In genomic region chr10:101388671-101389276, GRCh38 we compare ENCODE assay signal across 28 cellular contexts. TPM values are rescaled to one million over a fixed set of nuclear protein-coding genes. Genes with fewer than 3 reads are reported as not detected.
A peak's percentile ranks its signal among the peaks of the same experiment; 100 is the strongest.
DNase-seq lines count a peak whose midpoint lies in the region; ATAC-seq, FAIRE-seq and TF ChIP-seq lines count a peak whose summit lies in the region.
"Had no signal": no experiment of that assay in that cellular context is flagged by ENCODE, and none has a peak within 500 bp of the region (broad histone marks: within the 10 kb centered on the region; RNA-seq: fewer than 3 reads in every experiment).

No MANE protein-coding gene starts in this region.

- POLR2A ChIA-PET in HEK293T (lab: Yijun Ruan, JAX): no interaction called here

- CTCF ChIA-PET in HEK293T (lab: Yijun Ruan, JAX): no interaction called here

- in situ Hi-C loops in SK-MEL-5 (cut with HindIII; ENCODE audit: low pct_unique_long_range_greater_than_20kb, low sequenced_read_pairs): no loop called here

- DNase-seq in D721Med (ENCODE audit: insufficient read length, low spot score) (no peak), HEK293T (ENCODE audit: extremely low spot score) (no peak), SK-MEL-5 (ENCODE audit: low read depth, low spot score) (peak; percentile 72), fibroblast of villous mesenchyme (ENCODE audit: low read depth) (peak; percentile 62), posterior vena cava (ENCODE audit: low spot score) (no peak)
- DNase-seq: AML-193; CD4-positive, alpha-beta T cell; COR-L47; DMS79; H9; NCI-H1092; NCI-H1417 treated with DMSO at 0.1 percent for 48 hours; NCI-H1694 treated with DMSO at 0.1 percent for 48 hours; NCI-H2081; NCI-H345; NCI-H524; NCI-H774; NK-92 treated with Interleukin-12 subunit alpha and Interleukin-12 subunit beta, amount 100 ng/mL, for 24 hours; SHP77 had no signal

- ATAC-seq in HG02623 (IDR thresholded peaks at IDR 0.05; ENCODE audit: unreplicated experiment) (no peak), GM21825 (IDR thresholded peaks at IDR 0.05; ENCODE audit: unreplicated experiment) (no peak), GM19397 (IDR thresholded peaks at IDR 0.05; ENCODE audit: unreplicated experiment) (no peak)
- ATAC-seq: GM23338 had no signal

- TF ChIP-seq CTCF in D721Med (IDR thresholded peaks at IDR 0.05; ENCODE audit: insufficient read depth, missing control alignments) (no peak), fibroblast of villous mesenchyme (IDR thresholded peaks at IDR 0.05; ENCODE audit: insufficient read depth, low read depth, low read length) (no peak)

- peak; percentile 51 for FAIRE-seq in D721Med (lab: Jason Lieb, UNC)
- FAIRE-seq: A204.1, GM12892, GM19239 had no signal

- intact Hi-C loops in posterior vena cava (cut with DNase I): no loop called here

- no peak overlapping the region for H3K4me3 ChIP-seq in fibroblast of villous mesenchyme (ENCODE audit: low read depth, low read length)
- H3K4me3 ChIP-seq: BLaER1 treated with 17β-estradiol and CSF1 and Interleukin-3, amounts not matched to agents 10 nM and 100 nM; GM23338; SK-N-MC had no signal

TF ChIP-seq in HEK293T, 16 proteins besides CTCF, POLR2A, EP300 and RAD21:
- peak; percentile 79 for TF ChIP-seq ZNF384 (IDR thresholded peaks at IDR 0.05)
- no peak for TF ChIP-seq NFRKB (IDR thresholded peaks at IDR 0.05)

RNA-seq across cellular contexts. Expression of gene BTRC, which starts 34.8 kb away (rescaled TPM):
- total RNA-seq in SK-MEL-5 (2014; rRNA removed; shearing (Covaris generic)): 6.3 TPM in 2 replicates
- polyA plus RNA-seq in SK-MEL-5 (2015; cell fraction: cytosol; rRNA removed): 5.9 and 7.6 TPM in 2 replicates
- 7.8 and 10.5 TPM in 2 replicates for polyA plus RNA-seq in SK-MEL-5 (2015; cell fraction: nucleus; rRNA removed)
- total RNA-seq in fibroblast of villous mesenchyme (11.0 and 17.3 TPM in 2 replicates), posterior vena cava (10 to 100 TPM; 13.9 to 14.3 TPM)

Comparison
In these comparisons a context has a peak if more than half of its experiments do, and no peak if none do; other contexts are left out.
1. DNase-seq: peak in SK-MEL-5 (single experiment) and fibroblast of villous mesenchyme (single experiment); none in D721Med (single experiment), HEK293T (single experiment) and posterior vena cava (single experiment).